ENCODE assay signal across 1 cellular context in genomic region chr9:128733256-128733655, GRCh38.
A peak's percentile ranks its signal among the peaks of the same experiment; 100 is the strongest.
TF ChIP-seq lines count a peak whose summit lies in the region.

No MANE protein-coding gene starts in this region.

TF ChIP-seq in HepG2, 621 proteins besides CTCF, POLR2A, EP300 and RAD21 (continued from another document and continues in another):
- TF ChIP-seq, protein P1, sequence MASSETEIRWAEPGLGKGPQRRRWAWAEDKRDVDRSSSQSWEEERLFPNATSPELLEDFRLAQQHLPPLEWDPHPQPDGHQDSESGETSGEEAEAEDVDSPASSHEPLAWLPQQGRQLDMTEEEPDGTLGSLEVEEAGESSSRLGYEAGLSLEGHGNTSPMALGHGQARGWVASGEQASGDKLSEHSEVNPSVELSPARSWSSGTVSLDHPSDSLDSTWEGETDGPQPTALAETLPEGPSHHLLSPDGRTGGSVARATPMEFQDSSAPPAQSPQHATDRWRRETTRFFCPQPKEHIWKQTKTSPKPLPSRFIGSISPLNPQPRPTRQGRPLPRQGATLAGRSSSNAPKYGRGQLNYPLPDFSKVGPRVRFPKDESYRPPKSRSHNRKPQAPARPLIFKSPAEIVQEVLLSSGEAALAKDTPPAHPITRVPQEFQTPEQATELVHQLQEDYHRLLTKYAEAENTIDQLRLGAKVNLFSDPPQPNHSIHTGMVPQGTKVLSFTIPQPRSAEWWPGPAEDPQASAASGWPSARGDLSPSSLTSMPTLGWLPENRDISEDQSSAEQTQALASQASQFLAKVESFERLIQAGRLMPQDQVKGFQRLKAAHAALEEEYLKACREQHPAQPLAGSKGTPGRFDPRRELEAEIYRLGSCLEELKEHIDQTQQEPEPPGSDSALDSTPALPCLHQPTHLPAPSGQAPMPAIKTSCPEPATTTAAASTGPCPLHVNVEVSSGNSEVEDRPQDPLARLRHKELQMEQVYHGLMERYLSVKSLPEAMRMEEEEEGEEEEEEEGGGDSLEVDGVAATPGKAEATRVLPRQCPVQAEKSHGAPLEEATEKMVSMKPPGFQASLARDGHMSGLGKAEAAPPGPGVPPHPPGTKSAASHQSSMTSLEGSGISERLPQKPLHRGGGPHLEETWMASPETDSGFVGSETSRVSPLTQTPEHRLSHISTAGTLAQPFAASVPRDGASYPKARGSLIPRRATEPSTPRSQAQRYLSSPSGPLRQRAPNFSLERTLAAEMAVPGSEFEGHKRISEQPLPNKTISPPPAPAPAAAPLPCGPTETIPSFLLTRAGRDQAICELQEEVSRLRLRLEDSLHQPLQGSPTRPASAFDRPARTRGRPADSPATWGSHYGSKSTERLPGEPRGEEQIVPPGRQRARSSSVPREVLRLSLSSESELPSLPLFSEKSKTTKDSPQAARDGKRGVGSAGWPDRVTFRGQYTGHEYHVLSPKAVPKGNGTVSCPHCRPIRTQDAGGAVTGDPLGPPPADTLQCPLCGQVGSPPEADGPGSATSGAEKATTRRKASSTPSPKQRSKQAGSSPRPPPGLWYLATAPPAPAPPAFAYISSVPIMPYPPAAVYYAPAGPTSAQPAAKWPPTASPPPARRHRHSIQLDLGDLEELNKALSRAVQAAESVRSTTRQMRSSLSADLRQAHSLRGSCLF (CRISPR knock-in tag; IDR thresholded peaks at IDR 0.05; ENCODE audit: borderline replicate concordance): no peak
- TF ChIP-seq TBL1XR1 (IDR thresholded peaks at IDR 0.05; ENCODE audit: borderline replicate concordance, low read length, partially characterized antibody) (no peak), ZNF3 (CRISPR knock-in tag; IDR thresholded peaks at IDR 0.05) (no peak), ATF7-NPFF (CRISPR knock-in tag; IDR thresholded peaks at IDR 0.05; ENCODE audit: low read depth) (no peak), ZBTB43 (CRISPR knock-in tag; conservative IDR thresholded peaks at IDR 0.05) (no peak), EED (CRISPR knock-in tag; IDR thresholded peaks at IDR 0.05) (no peak), SP2 (CRISPR knock-in tag; IDR thresholded peaks at IDR 0.05) (no peak), HDAC2 (CRISPR knock-in tag; IDR thresholded peaks at IDR 0.05) (peak; percentile 78; the same call in 1 of the 2 replicates), CHCHD3 (CRISPR knock-in tag; IDR thresholded peaks at IDR 0.05) (no peak), ZBTB2 (CRISPR knock-in tag; IDR thresholded peaks at IDR 0.05; ENCODE audit: low read depth) (no peak), FLYWCH1 (CRISPR knock-in tag; IDR thresholded peaks at IDR 0.05) (no peak), ATF6 (CRISPR knock-in tag; conservative IDR thresholded peaks at IDR 0.05) (no peak), YEATS4 (CRISPR knock-in tag; IDR thresholded peaks at IDR 0.05; ENCODE audit: borderline replicate concordance) (no peak), SCMH1 (CRISPR knock-in tag; IDR thresholded peaks at IDR 0.05; ENCODE audit: borderline replicate concordance) (no peak), RFXANK (CRISPR knock-in tag; IDR thresholded peaks at IDR 0.05) (no peak), SP1 (IDR thresholded peaks at IDR 0.05) (no peak), SP1 (CRISPR knock-in tag; IDR thresholded peaks at IDR 0.05) (no peak), ZNF782 (CRISPR knock-in tag; IDR thresholded peaks at IDR 0.05; ENCODE audit: borderline replicate concordance) (no peak), SKI (IDR thresholded peaks at IDR 0.05; ENCODE audit: partially characterized antibody) (no peak), POLR2AphosphoS2 (IDR thresholded peaks at IDR 0.05; ENCODE audit: low read depth, low read length) (no peak), ZNF773 (CRISPR knock-in tag; IDR thresholded peaks at IDR 0.05; ENCODE audit: borderline replicate concordance) (no peak), ZSCAN29 (CRISPR knock-in tag; conservative IDR thresholded peaks at IDR 0.05) (no peak), HNRNPH1 (optimal IDR thresholded peaks at IDR 0.05; ENCODE audit: low read depth, low read length) (no peak), ZNF496 (CRISPR knock-in tag; IDR thresholded peaks at IDR 0.05; ENCODE audit: insufficient replicate concordance) (no peak), ZNF790 (CRISPR knock-in tag; IDR thresholded peaks at IDR 0.05; ENCODE audit: borderline replicate concordance) (no peak), RFX5 (IDR thresholded peaks at IDR 0.05; ENCODE audit: low read depth, low read length) (no peak)
- TF ChIP-seq, protein P2, sequence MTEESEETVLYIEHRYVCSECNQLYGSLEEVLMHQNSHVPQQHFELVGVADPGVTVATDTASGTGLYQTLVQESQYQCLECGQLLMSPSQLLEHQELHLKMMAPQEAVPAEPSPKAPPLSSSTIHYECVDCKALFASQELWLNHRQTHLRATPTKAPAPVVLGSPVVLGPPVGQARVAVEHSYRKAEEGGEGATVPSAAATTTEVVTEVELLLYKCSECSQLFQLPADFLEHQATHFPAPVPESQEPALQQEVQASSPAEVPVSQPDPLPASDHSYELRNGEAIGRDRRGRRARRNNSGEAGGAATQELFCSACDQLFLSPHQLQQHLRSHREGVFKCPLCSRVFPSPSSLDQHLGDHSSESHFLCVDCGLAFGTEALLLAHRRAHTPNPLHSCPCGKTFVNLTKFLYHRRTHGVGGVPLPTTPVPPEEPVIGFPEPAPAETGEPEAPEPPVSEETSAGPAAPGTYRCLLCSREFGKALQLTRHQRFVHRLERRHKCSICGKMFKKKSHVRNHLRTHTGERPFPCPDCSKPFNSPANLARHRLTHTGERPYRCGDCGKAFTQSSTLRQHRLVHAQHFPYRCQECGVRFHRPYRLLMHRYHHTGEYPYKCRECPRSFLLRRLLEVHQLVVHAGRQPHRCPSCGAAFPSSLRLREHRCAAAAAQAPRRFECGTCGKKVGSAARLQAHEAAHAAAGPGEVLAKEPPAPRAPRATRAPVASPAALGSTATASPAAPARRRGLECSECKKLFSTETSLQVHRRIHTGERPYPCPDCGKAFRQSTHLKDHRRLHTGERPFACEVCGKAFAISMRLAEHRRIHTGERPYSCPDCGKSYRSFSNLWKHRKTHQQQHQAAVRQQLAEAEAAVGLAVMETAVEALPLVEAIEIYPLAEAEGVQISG (CRISPR knock-in tag; IDR thresholded peaks at IDR 0.05): no peak
- TF ChIP-seq, protein P3, sequence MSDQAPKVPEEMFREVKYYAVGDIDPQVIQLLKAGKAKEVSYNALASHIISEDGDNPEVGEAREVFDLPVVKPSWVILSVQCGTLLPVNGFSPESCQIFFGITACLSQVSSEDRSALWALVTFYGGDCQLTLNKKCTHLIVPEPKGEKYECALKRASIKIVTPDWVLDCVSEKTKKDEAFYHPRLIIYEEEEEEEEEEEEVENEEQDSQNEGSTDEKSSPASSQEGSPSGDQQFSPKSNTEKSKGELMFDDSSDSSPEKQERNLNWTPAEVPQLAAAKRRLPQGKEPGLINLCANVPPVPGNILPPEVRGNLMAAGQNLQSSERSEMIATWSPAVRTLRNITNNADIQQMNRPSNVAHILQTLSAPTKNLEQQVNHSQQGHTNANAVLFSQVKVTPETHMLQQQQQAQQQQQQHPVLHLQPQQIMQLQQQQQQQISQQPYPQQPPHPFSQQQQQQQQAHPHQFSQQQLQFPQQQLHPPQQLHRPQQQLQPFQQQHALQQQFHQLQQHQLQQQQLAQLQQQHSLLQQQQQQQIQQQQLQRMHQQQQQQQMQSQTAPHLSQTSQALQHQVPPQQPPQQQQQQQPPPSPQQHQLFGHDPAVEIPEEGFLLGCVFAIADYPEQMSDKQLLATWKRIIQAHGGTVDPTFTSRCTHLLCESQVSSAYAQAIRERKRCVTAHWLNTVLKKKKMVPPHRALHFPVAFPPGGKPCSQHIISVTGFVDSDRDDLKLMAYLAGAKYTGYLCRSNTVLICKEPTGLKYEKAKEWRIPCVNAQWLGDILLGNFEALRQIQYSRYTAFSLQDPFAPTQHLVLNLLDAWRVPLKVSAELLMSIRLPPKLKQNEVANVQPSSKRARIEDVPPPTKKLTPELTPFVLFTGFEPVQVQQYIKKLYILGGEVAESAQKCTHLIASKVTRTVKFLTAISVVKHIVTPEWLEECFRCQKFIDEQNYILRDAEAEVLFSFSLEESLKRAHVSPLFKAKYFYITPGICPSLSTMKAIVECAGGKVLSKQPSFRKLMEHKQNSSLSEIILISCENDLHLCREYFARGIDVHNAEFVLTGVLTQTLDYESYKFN (CRISPR knock-in tag; conservative IDR thresholded peaks at IDR 0.05): no peak
- TF ChIP-seq, protein P4, sequence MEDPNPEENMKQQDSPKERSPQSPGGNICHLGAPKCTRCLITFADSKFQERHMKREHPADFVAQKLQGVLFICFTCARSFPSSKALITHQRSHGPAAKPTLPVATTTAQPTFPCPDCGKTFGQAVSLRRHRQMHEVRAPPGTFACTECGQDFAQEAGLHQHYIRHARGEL (CRISPR knock-in tag; IDR thresholded peaks at IDR 0.05): no peak
- TF ChIP-seq, protein P5, sequence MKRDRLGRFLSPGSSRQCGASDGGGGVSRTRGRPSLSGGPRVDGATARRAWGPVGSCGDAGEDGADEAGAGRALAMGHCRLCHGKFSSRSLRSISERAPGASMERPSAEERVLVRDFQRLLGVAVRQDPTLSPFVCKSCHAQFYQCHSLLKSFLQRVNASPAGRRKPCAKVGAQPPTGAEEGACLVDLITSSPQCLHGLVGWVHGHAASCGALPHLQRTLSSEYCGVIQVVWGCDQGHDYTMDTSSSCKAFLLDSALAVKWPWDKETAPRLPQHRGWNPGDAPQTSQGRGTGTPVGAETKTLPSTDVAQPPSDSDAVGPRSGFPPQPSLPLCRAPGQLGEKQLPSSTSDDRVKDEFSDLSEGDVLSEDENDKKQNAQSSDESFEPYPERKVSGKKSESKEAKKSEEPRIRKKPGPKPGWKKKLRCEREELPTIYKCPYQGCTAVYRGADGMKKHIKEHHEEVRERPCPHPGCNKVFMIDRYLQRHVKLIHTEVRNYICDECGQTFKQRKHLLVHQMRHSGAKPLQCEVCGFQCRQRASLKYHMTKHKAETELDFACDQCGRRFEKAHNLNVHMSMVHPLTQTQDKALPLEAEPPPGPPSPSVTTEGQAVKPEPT (CRISPR knock-in tag; IDR thresholded peaks at IDR 0.05; ENCODE audit: low read depth): no peak
- TF ChIP-seq, protein P6, sequence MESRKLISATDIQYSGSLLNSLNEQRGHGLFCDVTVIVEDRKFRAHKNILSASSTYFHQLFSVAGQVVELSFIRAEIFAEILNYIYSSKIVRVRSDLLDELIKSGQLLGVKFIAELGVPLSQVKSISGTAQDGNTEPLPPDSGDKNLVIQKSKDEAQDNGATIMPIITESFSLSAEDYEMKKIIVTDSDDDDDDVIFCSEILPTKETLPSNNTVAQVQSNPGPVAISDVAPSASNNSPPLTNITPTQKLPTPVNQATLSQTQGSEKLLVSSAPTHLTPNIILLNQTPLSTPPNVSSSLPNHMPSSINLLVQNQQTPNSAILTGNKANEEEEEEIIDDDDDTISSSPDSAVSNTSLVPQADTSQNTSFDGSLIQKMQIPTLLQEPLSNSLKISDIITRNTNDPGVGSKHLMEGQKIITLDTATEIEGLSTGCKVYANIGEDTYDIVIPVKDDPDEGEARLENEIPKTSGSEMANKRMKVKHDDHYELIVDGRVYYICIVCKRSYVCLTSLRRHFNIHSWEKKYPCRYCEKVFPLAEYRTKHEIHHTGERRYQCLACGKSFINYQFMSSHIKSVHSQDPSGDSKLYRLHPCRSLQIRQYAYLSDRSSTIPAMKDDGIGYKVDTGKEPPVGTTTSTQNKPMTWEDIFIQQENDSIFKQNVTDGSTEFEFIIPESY (CRISPR knock-in tag; IDR thresholded peaks at IDR 0.05): peak; percentile 45
- TF ChIP-seq, protein P7, sequence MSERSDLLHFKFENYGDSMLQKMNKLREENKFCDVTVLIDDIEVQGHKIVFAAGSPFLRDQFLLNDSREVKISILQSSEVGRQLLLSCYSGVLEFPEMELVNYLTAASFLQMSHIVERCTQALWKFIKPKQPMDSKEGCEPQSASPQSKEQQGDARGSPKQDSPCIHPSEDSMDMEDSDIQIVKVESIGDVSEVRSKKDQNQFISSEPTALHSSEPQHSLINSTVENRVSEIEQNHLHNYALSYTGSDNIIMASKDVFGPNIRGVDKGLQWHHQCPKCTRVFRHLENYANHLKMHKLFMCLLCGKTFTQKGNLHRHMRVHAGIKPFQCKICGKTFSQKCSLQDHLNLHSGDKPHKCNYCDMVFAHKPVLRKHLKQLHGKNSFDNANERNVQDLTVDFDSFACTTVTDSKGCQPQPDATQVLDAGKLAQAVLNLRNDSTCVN (CRISPR knock-in tag; IDR thresholded peaks at IDR 0.05; ENCODE audit: borderline replicate concordance): no peak
